Comparison of ENCODE assay signal across 14 cellular contexts in the genomic region with DNA sequence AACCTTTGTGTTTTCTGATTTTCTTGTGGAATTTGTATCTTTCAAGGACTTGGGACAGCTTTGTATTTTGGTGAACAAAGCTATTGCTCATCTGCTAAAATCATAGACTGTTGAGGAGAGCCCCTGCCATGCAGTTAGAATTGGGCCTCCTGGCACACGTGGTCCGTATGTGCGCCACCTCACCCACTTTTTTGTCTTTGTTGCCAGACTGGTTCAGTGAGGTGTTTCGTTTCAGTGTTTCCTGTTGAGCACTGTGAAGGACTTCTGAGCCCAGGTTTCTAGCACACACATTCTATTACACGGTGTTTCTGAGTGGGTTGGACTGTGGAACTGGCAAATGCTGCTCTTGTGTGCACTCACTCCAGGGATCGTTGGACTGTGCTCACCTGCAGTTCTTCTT. TPM values are rescaled to one million over a fixed set of nuclear protein-coding genes. Genes with fewer than 3 reads are reported as not detected.
A peak's percentile ranks its signal among the peaks of the same experiment; 100 is the strongest.
DNase-seq lines count a peak whose midpoint lies in the region; FAIRE-seq and TF ChIP-seq lines count a peak whose summit lies in the region.
"Had no signal": no experiment of that assay in that cellular context is flagged by ENCODE, and none has a peak within 500 bp of the region (broad histone marks: within the 10 kb centered on the region; RNA-seq: fewer than 3 reads in every experiment).

No MANE protein-coding gene starts in this region.

- peak overlapping the region; percentile 31 for H2AK5ac ChIP-seq in mesenchymal stem cell (ENCODE audit: low read length, severe bottlenecking)

- no peak overlapping the region for H3K4me2 ChIP-seq in mesenchymal stem cell (ENCODE audit: low read length, poor library complexity, severe bottlenecking)

- no peak overlapping the region for H3K23ac ChIP-seq in mesenchymal stem cell (ENCODE audit: low read length in 2 of 2)

- H3K4ac ChIP-seq in mesenchymal stem cell (ENCODE audit: low read depth in 1 of 2, low read length in 2 of 2), result peak overlapping the region in 1 of 2 experiments; percentile 44

- no peaks in the 10 kb centered on the region for H3K36me3 ChIP-seq in brain microvascular endothelial cell (replicated peaks)
- peaks cover 13 to 29% of the 10 kb centered on the region in 2 experiments for H3K36me3 ChIP-seq in mesenchymal stem cell (ENCODE audit: control insufficient read depth in 1 of 2, insufficient read depth in 2 of 2, low read depth in 1 of 2, low read length in 2 of 2)

- H3K79me1 ChIP-seq in mesenchymal stem cell (replicated peaks; ENCODE audit: low read length, poor library complexity, severe bottlenecking), result peaks cover 29% of the 10 kb centered on the region

- peak overlapping the region; percentile 0 for H2BK5ac ChIP-seq in mesenchymal stem cell (ENCODE audit: low read depth, low read length, poor library complexity, severe bottlenecking)

- DNase-seq in NCI-H2196 (lab: John Stamatoyannopoulos, UW; ENCODE audit: unreplicated experiment), result peak; percentile 25
- no peak for DNase-seq in NCI-H2196 treated with DMSO at 0.1 percent for 48 hours (lab: John Stamatoyannopoulos, UW; ENCODE audit: unreplicated experiment)
- no peak for DNase-seq in brain microvascular endothelial cell
- DNase-seq in mesenchymal stem cell, result no peak
- no peak for DNase-seq in NK-92 treated with Interleukin-12 subunit alpha and Interleukin-12 subunit beta, amount 100 ng/mL, for 24 hours (lab: John Stamatoyannopoulos, UW)
- no peak for DNase-seq in GM12892 (ENCODE audit: insufficient read length)
- DNase-seq in GOT3 (lab: John Stamatoyannopoulos, UW), result no peak
- no peak for DNase-seq in iPS-NIHi7 (ENCODE audit: extremely low spot score)
- DNase-seq: activated CD4-positive, alpha-beta T cell treated with anti-CD3 and anti-CD28 coated beads, Interleukin-2, amount 50 U/mL, for 1 hour; H9; midbrain; T-cell had no signal

- H3K27ac ChIP-seq in brain microvascular endothelial cell (peak overlapping the region; percentile 3), mesenchymal stem cell (ENCODE audit: low read length, poor library complexity, severe bottlenecking) (peak overlapping the region; percentile 41)

- FAIRE-seq in GM12892 (lab: Jason Lieb, UNC), result no peak
- FAIRE-seq: GM12891 had no signal

- no peak overlapping the region for H3K14ac ChIP-seq in mesenchymal stem cell (ENCODE audit: low read length in 2 of 2)

- H3K18ac ChIP-seq in mesenchymal stem cell (ENCODE audit: low read depth in 1 of 2, low read length in 2 of 2), result peak overlapping the region; percentile 37 to 93

- peak overlapping the region; percentile 14 for H4K91ac ChIP-seq in mesenchymal stem cell (ENCODE audit: low read length)

- no peak overlapping the region for H2AFZ ChIP-seq in mesenchymal stem cell (ENCODE audit: low read depth, low read length)

- in situ Hi-C loops in brain microvascular endothelial cell (cut with HindIII; ENCODE audit: low pct_ligation_motif_present, low sequenced_read_pairs), result no loop called here

- H2BK120ac ChIP-seq in mesenchymal stem cell (ENCODE audit: low read depth, low read length), result no peak overlapping the region

- peak overlapping the region in 1 of 2 experiments; percentile 21 for H2BK12ac ChIP-seq in mesenchymal stem cell (ENCODE audit: low read length in 2 of 2)

- 93% methylated on average over 6 of the region's 6 CpGs for WGBS in mesenchymal stem cell

- peaks cover 25% of the 10 kb centered on the region for H3K4me1 ChIP-seq in mesenchymal stem cell (ENCODE audit: control insufficient read depth, insufficient read depth, low read depth, low read length)

- no peak overlapping the region for H3K9ac ChIP-seq in mesenchymal stem cell (ENCODE audit: low read length)

- H3K27me3 ChIP-seq in brain microvascular endothelial cell (replicated peaks), result no peaks in the 10 kb centered on the region
- H3K27me3 ChIP-seq in mesenchymal stem cell (ENCODE audit: control insufficient read depth in 1 of 2, insufficient read depth in 1 of 2, low read length in 2 of 2), result no peaks in the 10 kb centered on the region

- no peak overlapping the region for H2BK15ac ChIP-seq in mesenchymal stem cell (ENCODE audit: low read depth, poor library complexity, severe bottlenecking)

- no peak overlapping the region for H4K8ac ChIP-seq in mesenchymal stem cell (ENCODE audit: low read length)

- TF ChIP-seq CTCF in brain microvascular endothelial cell (IDR thresholded peaks at IDR 0.05; ENCODE audit: low read depth, low read length, missing control alignments), result no peak

- H3K4me3 ChIP-seq in brain microvascular endothelial cell (ENCODE audit: low read depth, low read length), result no peak overlapping the region
- no peak overlapping the region for H3K4me3 ChIP-seq in mesenchymal stem cell (ENCODE audit: insufficient read depth in 1 of 2, low read depth in 1 of 2, low read length in 2 of 2)

- H3K9me3 ChIP-seq in mesenchymal stem cell (ENCODE audit: control insufficient read depth, low read length), result no peaks in the 10 kb centered on the region

- no peak for TF ChIP-seq POLR2A in GM12892 (IDR thresholded peaks at IDR 0.05; ENCODE audit: low read depth, low read length)

RNA-seq across cellular contexts. Expression of gene RNF113B, which starts 37.6 kb away (rescaled TPM):
- not detected for polyA plus RNA-seq in mesenchymal stem cell (2013, experiment 1 of 2)
- polyA plus RNA-seq in mesenchymal stem cell (2013, experiment 2 of 2), result not detected
- polyA plus RNA-seq in GM12892 (2012; ENCODE audit: missing spikeins), result not detected
- polyA plus RNA-seq: IgD-negative memory B cell had no signal
